Comparison of ENCODE assay signal across 1 cellular context in the genomic region with DNA sequence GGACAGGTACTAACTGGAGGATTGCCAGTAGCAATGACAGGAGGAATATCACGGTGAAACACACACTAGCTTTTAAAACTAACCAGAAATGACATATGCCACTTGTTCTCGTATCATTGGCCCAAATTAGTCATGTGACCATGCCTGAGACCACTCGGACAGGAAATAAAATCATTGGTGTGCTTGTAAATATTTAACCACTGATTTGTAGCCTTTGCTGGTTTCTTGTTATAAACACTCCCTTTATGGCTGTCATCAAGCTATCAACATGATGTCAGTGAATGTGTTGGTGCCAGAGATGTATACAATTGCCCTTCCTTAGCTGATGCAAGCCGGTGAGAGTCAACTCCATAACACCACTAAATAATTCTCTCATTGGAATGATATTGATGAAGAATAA.
TF ChIP-seq lines count a peak whose summit lies in the region.

No MANE protein-coding gene starts in this region.

TF ChIP-seq in HepG2, 621 proteins besides CTCF, POLR2A, EP300 and RAD21 (continued from another document):
- TF ChIP-seq, protein P1, sequence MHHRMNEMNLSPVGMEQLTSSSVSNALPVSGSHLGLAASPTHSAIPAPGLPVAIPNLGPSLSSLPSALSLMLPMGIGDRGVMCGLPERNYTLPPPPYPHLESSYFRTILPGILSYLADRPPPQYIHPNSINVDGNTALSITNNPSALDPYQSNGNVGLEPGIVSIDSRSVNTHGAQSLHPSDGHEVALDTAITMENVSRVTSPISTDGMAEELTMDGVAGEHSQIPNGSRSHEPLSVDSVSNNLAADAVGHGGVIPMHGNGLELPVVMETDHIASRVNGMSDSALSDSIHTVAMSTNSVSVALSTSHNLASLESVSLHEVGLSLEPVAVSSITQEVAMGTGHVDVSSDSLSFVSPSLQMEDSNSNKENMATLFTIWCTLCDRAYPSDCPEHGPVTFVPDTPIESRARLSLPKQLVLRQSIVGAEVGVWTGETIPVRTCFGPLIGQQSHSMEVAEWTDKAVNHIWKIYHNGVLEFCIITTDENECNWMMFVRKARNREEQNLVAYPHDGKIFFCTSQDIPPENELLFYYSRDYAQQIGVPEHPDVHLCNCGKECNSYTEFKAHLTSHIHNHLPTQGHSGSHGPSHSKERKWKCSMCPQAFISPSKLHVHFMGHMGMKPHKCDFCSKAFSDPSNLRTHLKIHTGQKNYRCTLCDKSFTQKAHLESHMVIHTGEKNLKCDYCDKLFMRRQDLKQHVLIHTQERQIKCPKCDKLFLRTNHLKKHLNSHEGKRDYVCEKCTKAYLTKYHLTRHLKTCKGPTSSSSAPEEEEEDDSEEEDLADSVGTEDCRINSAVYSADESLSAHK (CRISPR knock-in tag; IDR thresholded peaks at IDR 0.05; ENCODE audit: borderline replicate concordance): no peak
- TF ChIP-seq RAD51 (IDR thresholded peaks at IDR 0.05; ENCODE audit: borderline replicate concordance): peak; percentile 7; the same call in 1 of the 2 replicates
